ENCODE assay signal across 11 cellular contexts in genomic region chr16:73713817-73714495, GRCh38.
DNase-seq lines count a peak whose midpoint lies in the region; ATAC-seq and TF ChIP-seq lines count a peak whose summit lies in the region.
"Had no signal": no experiment of that assay in that cellular context is flagged by ENCODE, and none has a peak within 500 bp of the region (broad histone marks: within the 10 kb centered on the region; RNA-seq: fewer than 3 reads in every experiment).

No MANE protein-coding gene starts in this region.

- POLR2A ChIA-PET in activated CD4-positive, alpha-beta T cell treated with anti-CD3 and anti-CD28 coated beads for 36 hours (lab: Charles Lee): no interaction called here

- H4K20me1 ChIP-seq in OCI-LY3 (ENCODE audit: insufficient read depth, low read length): no peaks in the 10 kb centered on the region

- H2AFZ ChIP-seq in OCI-LY3 (ENCODE audit: low read depth, low read length): peak overlapping the region; percentile 43; the same call in 1 of the 2 replicates

- H3K27ac Mint-ChIP-seq in activated CD4-positive, alpha-beta T cell treated with anti-CD3 and anti-CD28 coated beads for 36 hours: no peak overlapping the region
- H3K27ac Mint-ChIP-seq: CD8-positive, alpha-beta memory T cell had no signal

- no peak for ATAC-seq in activated CD4-positive, alpha-beta T cell treated with anti-CD3 and anti-CD28 coated beads for 36 hours
- no peak for ATAC-seq in foreskin keratinocyte

- intact Hi-C loops in activated CD4-positive, alpha-beta T cell treated with anti-CD3 and anti-CD28 coated beads for 36 hours (cut with DNase I, micrococcal nuclease): loop anchor here in 1 of 2 experiments (5.0 kb wide), 1 partner anchor 48 kb away; no protein-coding TSS in a partner anchor

- no peak overlapping the region for H3K4me3 ChIP-seq in OCI-LY3 (ENCODE audit: low read length)

- no peak overlapping the region for H3K27ac ChIP-seq in OCI-LY3 (ENCODE audit: low read length)
- no peak overlapping the region for H3K27ac ChIP-seq in foreskin keratinocyte

- no peaks in the 10 kb centered on the region for H3K79me2 ChIP-seq in OCI-LY3 (ENCODE audit: low read length)

- no peaks in the 10 kb centered on the region for H3K27me3 ChIP-seq in OCI-LY3 (ENCODE audit: low read depth, low read length)
- no peaks in the 10 kb centered on the region for H3K27me3 ChIP-seq in foreskin keratinocyte

- DNase-seq in activated CD4-positive, alpha-beta T cell treated with anti-CD3 and anti-CD28 coated beads for 36 hours: peak; percentile 13
- no peak for DNase-seq in activated CD4-positive, alpha-beta T cell treated with anti-CD3 and anti-CD28 coated beads for 1 hour
- DNase-seq in foreskin keratinocyte: no peak
- peak; percentile 84 for DNase-seq in superior temporal gyrus (ENCODE audit: extremely low spot score)
- no peak for DNase-seq in AML-193 (lab: John Stamatoyannopoulos, UW)
- no peak for DNase-seq in NCI-H2107 (lab: John Stamatoyannopoulos, UW)
- no peak for DNase-seq in COR-L47 (lab: John Stamatoyannopoulos, UW)
- DNase-seq: CD8-positive, alpha-beta memory T cell; KG1 had no signal

- no peaks in the 10 kb centered on the region for H3K9me3 ChIP-seq in OCI-LY3 (ENCODE audit: insufficient read depth, low read length)

- peaks cover 4% of the 10 kb centered on the region for H3K9me3 Mint-ChIP-seq in activated CD4-positive, alpha-beta T cell treated with anti-CD3 and anti-CD28 coated beads for 36 hours (ENCODE audit: low read depth)

- H3K4me1 Mint-ChIP-seq in activated CD4-positive, alpha-beta T cell treated with anti-CD3 and anti-CD28 coated beads for 36 hours: no peaks in the 10 kb centered on the region
- H3K4me1 Mint-ChIP-seq: CD8-positive, alpha-beta memory T cell; central memory CD8-positive, alpha-beta T cell had no signal

- CTCF ChIA-PET in activated CD4-positive, alpha-beta T cell treated with anti-CD3 and anti-CD28 coated beads for 36 hours (lab: Charles Lee): interaction anchor here (0.8 kb wide), 1 partner anchor 296 kb away, joined by 3 read pairs; no protein-coding TSS in a partner anchor

- peaks cover 3% of the 10 kb centered on the region for H3K27me3 Mint-ChIP-seq in activated CD4-positive, alpha-beta T cell treated with anti-CD3 and anti-CD28 coated beads for 36 hours
- H3K27me3 Mint-ChIP-seq: central memory CD8-positive, alpha-beta T cell had no signal

- H3K4me3 Mint-ChIP-seq in activated CD4-positive, alpha-beta T cell treated with anti-CD3 and anti-CD28 coated beads for 36 hours: no peak overlapping the region
- H3K4me3 Mint-ChIP-seq: CD8-positive, alpha-beta memory T cell; central memory CD8-positive, alpha-beta T cell had no signal

- H3K36me3 ChIP-seq in OCI-LY3 (replicated peaks; ENCODE audit: low read depth, low read length): no peaks in the 10 kb centered on the region

- TF ChIP-seq CTCF in OCI-LY3 (IDR thresholded peaks at IDR 0.05; ENCODE audit: low read depth, low read length): peak; percentile 38
- TF ChIP-seq CTCF in foreskin keratinocyte (conservative IDR thresholded peaks at IDR 0.05): peak; percentile 60

- H3K36me3 Mint-ChIP-seq in activated CD4-positive, alpha-beta T cell treated with anti-CD3 and anti-CD28 coated beads for 36 hours (ENCODE audit: low read depth): no peaks in the 10 kb centered on the region

- H3K9ac ChIP-seq in OCI-LY3 (ENCODE audit: low read length): no peak overlapping the region

- H3K4me2 ChIP-seq in OCI-LY3 (ENCODE audit: low read length): peak overlapping the region; percentile 51

- peaks cover 13% of the 10 kb centered on the region for H3K4me1 ChIP-seq in OCI-LY3 (ENCODE audit: low read length)
- no peaks in the 10 kb centered on the region for H3K4me1 ChIP-seq in foreskin keratinocyte

Comparison
In these comparisons a context has a peak if more than half of its experiments do, and no peak if none do; other contexts are left out.
1. DNase-seq: peak in activated CD4-positive, alpha-beta T cell treated with anti-CD3 and anti-CD28 coated beads for 36 hours (single experiment) and superior temporal gyrus (single experiment); none in activated CD4-positive, alpha-beta T cell treated with anti-CD3 and anti-CD28 coated beads for 1 hour (single experiment), foreskin keratinocyte (0 of 2), AML-193 (0 of 2), NCI-H2107 (single experiment) and COR-L47 (single experiment).